ENCODE assay signal across 24 cellular contexts in genomic region chr5:68010740-68011139, GRCh38.
"Had no signal": no experiment of that assay in that cellular context is flagged by ENCODE, and none has a peak within 500 bp of the region (broad histone marks: within the 10 kb centered on the region; RNA-seq: fewer than 3 reads in every experiment).

No MANE protein-coding gene starts in this region.

- H3K36me3 Mint-ChIP-seq: mesothelial cell of epicardium had no signal

- DNase-seq: colonic mucosa; cortex of kidney; effector CD8-positive, alpha-beta T cell; effector memory CD8-positive, alpha-beta T cell; endodermal cell; erythroblast; esophagus squamous epithelium; foreskin fibroblast; heart left ventricle; hypothalamus; immature natural killer cell; islet precursor cell; kidney; kidney glomerular epithelial cell; left lung; left ventricle myocardium superior; lower lobe of right lung; mesenchymal stem cell had no signal

- H3K4me3 ChIP-seq: colonic mucosa, esophagus squamous epithelium, gastroesophageal sphincter, heart left ventricle, hepatocyte, left lung, lower lobe of right lung had no signal

- H3K27me3 ChIP-seq: colonic mucosa, esophagus squamous epithelium, gastroesophageal sphincter, heart left ventricle, hepatocyte, left lung had no signal

- ATAC-seq: effector memory CD8-positive, alpha-beta T cell; esophagus mucosa; gastroesophageal sphincter; heart left ventricle; left lung; left ventricle myocardium superior; lower lobe of right lung had no signal

- H3K4me3 Mint-ChIP-seq: dendritic cell treated with granulocyte-macrophage colony-stimulating factor and Interleukin-4, amounts not matched to agents 40 ng/mL and 50 ng/mL, for 4 days; effector memory CD8-positive, alpha-beta T cell; endodermal cell; immature natural killer cell; mesothelial cell of epicardium had no signal

- H3K36me3 ChIP-seq: colonic mucosa, esophagus squamous epithelium, gastroesophageal sphincter, heart left ventricle, left lung, lower lobe of right lung had no signal

- H3K27me3 Mint-ChIP-seq: dendritic cell treated with granulocyte-macrophage colony-stimulating factor and Interleukin-4, amounts not matched to agents 40 ng/mL and 50 ng/mL, for 4 days had no signal

- H3K4me1 Mint-ChIP-seq: immature natural killer cell had no signal

- H3K9me3 Mint-ChIP-seq: effector memory CD8-positive, alpha-beta T cell; mesothelial cell of epicardium had no signal

- H3K27ac ChIP-seq: colonic mucosa, epithelial cell of prostate, esophagus squamous epithelium, gastroesophageal sphincter, heart left ventricle, hepatocyte, left lung, lower lobe of right lung had no signal

- H3K27ac Mint-ChIP-seq: dendritic cell treated with granulocyte-macrophage colony-stimulating factor and Interleukin-4, amounts not matched to agents 40 ng/mL and 50 ng/mL, for 4 days; effector memory CD8-positive, alpha-beta T cell; endodermal cell; immature natural killer cell; mesothelial cell of epicardium had no signal

- H3K9me3 ChIP-seq: colonic mucosa, esophagus squamous epithelium, gastroesophageal sphincter, heart left ventricle, left lung, lower lobe of right lung had no signal

- H3K4me1 ChIP-seq: colonic mucosa, esophagus squamous epithelium, heart left ventricle, lower lobe of right lung had no signal
